14 cellular contexts compared by ENCODE assay signal in genomic region chr13:95251641-95252040, GRCh38. TPM values are rescaled to one million over a fixed set of nuclear protein-coding genes. Genes with fewer than 3 reads are reported as not detected.
DNase-seq lines count a peak whose midpoint lies in the region; ATAC-seq and TF ChIP-seq lines count a peak whose summit lies in the region.
"Had no signal": no experiment of that assay in that cellular context is flagged by ENCODE, and none has a peak within 500 bp of the region (broad histone marks: within the 10 kb centered on the region; RNA-seq: fewer than 3 reads in every experiment).

No MANE protein-coding gene starts in this region.

- no peak overlapping the region for H4K5ac ChIP-seq in IMR-90 (ENCODE audit: low read depth, low read length)

- no peak overlapping the region for H3K4me3 ChIP-seq in IMR-90 (ENCODE audit: insufficient read depth, low read depth, low read length)
- H3K4me3 ChIP-seq in smooth muscle cell = no peak overlapping the region
- H3K4me3 ChIP-seq: BLaER1, upper lobe of right lung had no signal

- no peak overlapping the region for H2BK20ac ChIP-seq in IMR-90 (ENCODE audit: low read depth, low read length)

- TF ChIP-seq POLR2A in IMR-90 (IDR thresholded peaks at IDR 0.05; ENCODE audit: low read depth, low read length) = no peak

- H3K27ac ChIP-seq in IMR-90 (ENCODE audit: insufficient read depth, low read length) = no peak overlapping the region
- H3K27ac ChIP-seq in smooth muscle cell (ENCODE audit: low read depth) = no peak overlapping the region
- H3K27ac ChIP-seq: BLaER1, upper lobe of right lung had no signal

- H3K9me3 ChIP-seq in IMR-90 (ENCODE audit: control insufficient read depth, insufficient read depth, low read length) = no peaks in the 10 kb centered on the region
- no peaks in the 10 kb centered on the region for H3K9me3 ChIP-seq in smooth muscle cell (replicated peaks; ENCODE audit: low read depth)
- H3K9me3 ChIP-seq: BLaER1, upper lobe of right lung had no signal

- H4K20me1 ChIP-seq in IMR-90 (ENCODE audit: insufficient read depth, low read length) = peaks cover 6% of the 10 kb centered on the region; the same call in 1 of the 2 replicates
- H4K20me1 ChIP-seq in smooth muscle cell (ENCODE audit: low read depth) = peaks cover 4% of the 10 kb centered on the region

- H2AK9ac ChIP-seq in IMR-90 (replicated peaks; ENCODE audit: low read depth, low read length, poor library complexity) = no peak overlapping the region

- POLR2A ChIA-PET in IMR-90 (lab: Charles Lee; ENCODE audit: unreplicated experiment) = no interaction called here

- dilution Hi-C loops in IMR-90 (cut with HindIII; ENCODE audit: low sequenced_read_pairs, unreplicated experiment) = no loop called here

- H3K18ac ChIP-seq in IMR-90 (ENCODE audit: low read depth, low read length) = no peak overlapping the region; the same call in 1 of the 2 replicates

- H2BK5ac ChIP-seq in IMR-90 (ENCODE audit: low read depth, low read length, poor library complexity, severe bottlenecking) = no peak overlapping the region

- no TSS peak for BruUV-seq in IMR-90 (replicated peaks; lab: Mats Ljungman, UMichigan)

- no peak for DNase-seq in IMR-90
- no peak for DNase-seq in smooth muscle cell (lab: John Stamatoyannopoulos, UW; ENCODE audit: unreplicated experiment)
- no peak for DNase-seq in DMS 273 treated with DMSO at 0.1 percent for 48 hours (lab: John Stamatoyannopoulos, UW)
- no peak for DNase-seq in RKO (ENCODE audit: low spot score)
- DNase-seq: activated CD4-positive, alpha-beta T cell treated with anti-CD3 and anti-CD28 coated beads, Interleukin-2, amount 10 ng/mL, durations not matched to agents 7 days and 5 days; aorta; natural killer cell; NCI-H2081 treated with DMSO at 0.1 percent for 48 hours; stimulated activated CD4-positive, alpha-beta T cell treated with anti-CD3 and anti-CD28 coated beads, Interleukin-1b, Interleukin-23, amount 100 ng/mL, for 48 hours; upper lobe of right lung had no signal

- no CpG with 5 or more reads among the region's 5 CpGs for WGBS in IMR-90 (ENCODE audit: extremely low coverage in 2 of 2, insufficient read length in 1 of 2), 2 experiments
- WGBS in smooth muscle cell (ENCODE audit: low lambda C conversion rate) = 83% methylated on average over 5 of the region's 5 CpGs

- H3K4me1 ChIP-seq in IMR-90 (ENCODE audit: control insufficient read depth, insufficient read depth, low read length) (peaks cover 18% of the 10 kb centered on the region), smooth muscle cell (ENCODE audit: low read depth) (no peaks in the 10 kb centered on the region)
- H3K4me1 ChIP-seq: BLaER1, upper lobe of right lung had no signal

- H2AK5ac ChIP-seq in IMR-90 (ENCODE audit: low read depth, low read length) = peak overlapping the region; percentile 27; the same call in 1 of the 2 replicates

- 0 out of 2 replicates have a peak overlapping the region, but pooled peaks have one; percentile 19 for H3K14ac ChIP-seq in IMR-90 (replicated peaks; ENCODE audit: low read depth, low read length)

- no peak overlapping the region for H2BK15ac ChIP-seq in IMR-90 (ENCODE audit: low read depth, low read length)

- no peaks in the 10 kb centered on the region for H3F3A ChIP-seq in smooth muscle cell (ENCODE audit: low read depth)

- peaks cover 39 to 95% of the 10 kb centered on the region in 2 experiments for H3K79me1 ChIP-seq in IMR-90 (ENCODE audit: low read depth in 1 of 2, low read length in 2 of 2)

- intact Hi-C loops in IMR-90 (cut with micrococcal nuclease) = no loop called here

- in situ Hi-C loops in IMR-90 (cut with MboI; ENCODE audit: low sequenced_read_pairs) = no loop called here

- peak overlapping the region in 1 of 2 experiments; percentile 63; a peak in 1 of 4 replicates for H4K8ac ChIP-seq in IMR-90 (ENCODE audit: low read depth in 2 of 2, low read length in 2 of 2)

- H3K4me2 ChIP-seq in IMR-90 (ENCODE audit: low read depth, low read length) (no peak overlapping the region), smooth muscle cell (peak overlapping the region; percentile 15)
- H3K4me2 ChIP-seq: BLaER1 had no signal

- no peaks in the 10 kb centered on the region for H3K27me3 ChIP-seq in IMR-90 (ENCODE audit: control insufficient read depth, insufficient read depth, low read length)
- H3K27me3 ChIP-seq in smooth muscle cell (ENCODE audit: low read depth) = no peaks in the 10 kb centered on the region
- H3K27me3 ChIP-seq: BLaER1, upper lobe of right lung had no signal

- no peak for TF ChIP-seq RAD21 in IMR-90 (IDR thresholded peaks at IDR 0.05; ENCODE audit: low read length)

- H4K91ac ChIP-seq in IMR-90 (ENCODE audit: insufficient read depth, low read depth, low read length) = peak overlapping the region; percentile 2; the same call in 1 of the 2 replicates

- CTCF ChIA-PET in IMR-90 (lab: Yijun Ruan, JAX) = no interaction called here

- peaks cover 11% of the 10 kb centered on the region for H3K79me2 ChIP-seq in smooth muscle cell (ENCODE audit: low read depth)

- peak overlapping the region; percentile 64 for H3K23ac ChIP-seq in IMR-90 (ENCODE audit: low read depth, low read length)

- TF ChIP-seq CTCF in IMR-90 (conservative IDR thresholded peaks at IDR 0.05; ENCODE audit: low read depth, low read length) (no peak), smooth muscle cell (IDR thresholded peaks at IDR 0.05; ENCODE audit: borderline replicate concordance, insufficient read depth, poor library complexity, severe bottlenecking) (no peak)

- H3K36me3 ChIP-seq in IMR-90 (ENCODE audit: control insufficient read depth, insufficient read depth, low read length) (peaks cover 12% of the 10 kb centered on the region), smooth muscle cell (ENCODE audit: low read depth) (no peaks in the 10 kb centered on the region)
- H3K36me3 ChIP-seq: upper lobe of right lung had no signal

- H2AFZ ChIP-seq in IMR-90 (replicated peaks; ENCODE audit: low read length, poor library complexity) (no peak overlapping the region), smooth muscle cell (ENCODE audit: low read depth) (no peak overlapping the region)

- H3K9ac ChIP-seq in IMR-90 (ENCODE audit: low read depth, low read length) (no peak overlapping the region), smooth muscle cell (ENCODE audit: low read depth) (no peak overlapping the region)
- H3K9ac ChIP-seq: BLaER1 had no signal

- peak overlapping the region; percentile 44; the same call in 1 of the 2 replicates for H3K4ac ChIP-seq in IMR-90 (ENCODE audit: low read depth, low read length)

- peak overlapping the region; percentile 56 for H2BK120ac ChIP-seq in IMR-90 (ENCODE audit: low read depth, low read length)

- ATAC-seq in GM19351 (IDR thresholded peaks at IDR 0.05; ENCODE audit: unreplicated experiment) = peak; percentile 42
- ATAC-seq in HG02759 (IDR thresholded peaks at IDR 0.05; ENCODE audit: unreplicated experiment) = peak; percentile 48
- ATAC-seq in IMR-90 (ENCODE audit: low read depth) = no peak
- no peak for ATAC-seq in HG02970 (IDR thresholded peaks at IDR 0.05; ENCODE audit: low FRiP score, unreplicated experiment)
- ATAC-seq: natural killer cell, upper lobe of right lung had no signal

- H3K56ac ChIP-seq in IMR-90 (ENCODE audit: extremely low read depth, insufficient read depth, low read length) = no peak overlapping the region

- H3K9me1 ChIP-seq in IMR-90 (ENCODE audit: insufficient read depth, low read length) = peaks cover 44% of the 10 kb centered on the region

TF ChIP-seq in IMR-90, 13 proteins besides CTCF, POLR2A, EP300 and RAD21:
- TF ChIP-seq FOS (IDR thresholded peaks at IDR 0.05; ENCODE audit: low read depth, low read length) = no peak
- TF ChIP-seq MAZ (IDR thresholded peaks at IDR 0.05; ENCODE audit: borderline replicate concordance, low read depth, low read length) = no peak
- TF ChIP-seq, protein P1, sequence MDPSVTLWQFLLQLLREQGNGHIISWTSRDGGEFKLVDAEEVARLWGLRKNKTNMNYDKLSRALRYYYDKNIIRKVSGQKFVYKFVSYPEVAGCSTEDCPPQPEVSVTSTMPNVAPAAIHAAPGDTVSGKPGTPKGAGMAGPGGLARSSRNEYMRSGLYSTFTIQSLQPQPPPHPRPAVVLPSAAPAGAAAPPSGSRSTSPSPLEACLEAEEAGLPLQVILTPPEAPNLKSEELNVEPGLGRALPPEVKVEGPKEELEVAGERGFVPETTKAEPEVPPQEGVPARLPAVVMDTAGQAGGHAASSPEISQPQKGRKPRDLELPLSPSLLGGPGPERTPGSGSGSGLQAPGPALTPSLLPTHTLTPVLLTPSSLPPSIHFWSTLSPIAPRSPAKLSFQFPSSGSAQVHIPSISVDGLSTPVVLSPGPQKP (IDR thresholded peaks at IDR 0.05; ENCODE audit: borderline replicate concordance, low read depth, low read length) = no peak
- no peak for TF ChIP-seq SMC3 (IDR thresholded peaks at IDR 0.05; ENCODE audit: low read depth, low read length)
- TF ChIP-seq MAFK (IDR thresholded peaks at IDR 0.05; ENCODE audit: low read depth, low read length) = no peak
- no peak for TF ChIP-seq CHD1 (IDR thresholded peaks at IDR 0.05; ENCODE audit: low read depth, low read length)
- TF ChIP-seq BHLHE40 (IDR thresholded peaks at IDR 0.05; ENCODE audit: low read depth, low read length) = no peak
- no peak for TF ChIP-seq NFE2L2 (IDR thresholded peaks at IDR 0.05; ENCODE audit: low read depth, low read length)
- TF ChIP-seq MXI1 (IDR thresholded peaks at IDR 0.05; ENCODE audit: borderline replicate concordance, low read depth, low read length) = no peak

RNA-seq across cellular contexts. Expression of gene ABCC4, which starts 49.6 kb away (rescaled TPM):
- 41.4 and 56.1 TPM in 2 replicates for total RNA-seq in IMR-90 (2012; rRNA removed)
- 13.1 and 16.6 TPM in 2 replicates for polyA plus RNA-seq in IMR-90 (2012; rRNA removed)
- polyA plus RNA-seq in IMR-90 (2012; cell fraction: cytosol; rRNA removed) = 6.5 and 6.8 TPM in 2 replicates
- polyA plus RNA-seq in IMR-90 (2012; cell fraction: nucleus; rRNA removed; ENCODE audit: low replicate concordance) = 8.8 and 30.7 TPM in 2 replicates
- total RNA-seq in smooth muscle cell = 35.9 and 37.7 TPM in 2 replicates
- 11.9 and 15.4 TPM in 2 replicates for polyA plus RNA-seq in smooth muscle cell

Comparison
In these comparisons a context has a peak if more than half of its experiments do, and no peak if none do; other contexts are left out.
1. ATAC-seq: peak in GM19351 (single experiment) and HG02759 (single experiment); none in IMR-90 (single experiment) and HG02970 (single experiment).